In the genomic region with DNA sequence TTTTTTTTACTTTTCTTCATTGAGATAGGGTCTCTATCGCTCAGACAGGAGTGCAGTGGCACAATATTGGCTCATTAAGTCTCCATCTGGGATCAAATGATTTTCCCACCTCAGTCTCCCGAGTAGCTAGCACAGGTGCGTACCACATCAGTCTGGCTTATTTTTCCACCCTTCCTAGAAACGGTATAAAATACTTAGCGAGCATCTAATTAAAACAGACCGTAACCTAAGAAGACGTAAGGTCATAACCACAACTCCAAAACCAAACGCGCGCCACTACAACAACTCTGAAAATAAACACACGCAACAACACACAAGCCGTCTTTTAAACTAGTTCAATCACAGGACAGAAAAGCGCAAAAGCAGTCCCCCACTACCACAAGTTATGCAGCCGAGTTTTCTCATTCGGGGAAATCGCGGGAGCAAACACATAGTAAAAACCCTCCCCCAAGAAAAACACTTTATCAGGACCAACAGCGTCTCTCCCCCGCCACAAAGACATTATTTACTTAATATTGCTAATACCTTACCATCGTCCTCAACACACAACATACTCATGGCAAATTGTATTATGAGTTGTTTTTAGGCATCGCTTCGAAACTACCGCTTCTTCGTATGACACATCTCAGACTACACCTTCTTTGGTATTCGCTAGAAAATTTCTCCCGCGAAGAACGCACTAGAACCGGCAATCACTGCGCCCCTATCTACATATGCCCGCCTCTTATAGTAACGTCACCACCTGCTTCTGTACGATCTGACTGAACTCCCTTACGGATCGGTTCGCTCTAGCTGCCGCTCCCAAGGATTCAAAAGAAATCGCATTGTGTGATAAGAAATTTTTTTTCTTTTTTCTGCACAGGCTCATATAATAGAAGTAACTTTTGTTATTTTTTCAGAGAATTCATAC, we compare ENCODE assay signal across 8 cellular contexts. TPM values are rescaled to one million over a fixed set of nuclear protein-coding genes. Genes with fewer than 3 reads are reported as not detected.
DNase-seq lines count a peak whose midpoint lies in the region; TF ChIP-seq lines count a peak whose summit lies in the region.

No MANE protein-coding gene starts in this region.

- H3K27me3 ChIP-seq in DOHH2 (ENCODE audit: control insufficient read depth, low read length) (no peaks in the 10 kb centered on the region), GM23248 (replicated peaks; ENCODE audit: insufficient read depth) (no peaks in the 10 kb centered on the region), neural progenitor cell (no peaks in the 10 kb centered on the region), stomach (no peaks in the 10 kb centered on the region)

- H3K79me2 ChIP-seq in DOHH2 (ENCODE audit: control insufficient read depth, low read length) (no peaks in the 10 kb centered on the region; the same call in 1 of the 2 replicates), GM23248 (ENCODE audit: insufficient read depth) (no peaks in the 10 kb centered on the region), neural progenitor cell (ENCODE audit: low read depth) (no peaks in the 10 kb centered on the region)

- H3F3A ChIP-seq in DOHH2 (ENCODE audit: control insufficient read depth, insufficient read depth) (peaks cover 4% of the 10 kb centered on the region), GM23248 (ENCODE audit: insufficient read depth) (peaks cover 6% of the 10 kb centered on the region), neural progenitor cell (ENCODE audit: low read depth) (peaks cover 27% of the 10 kb centered on the region)

- TF ChIP-seq POLR2A in Raji (IDR thresholded peaks at IDR 0.05; ENCODE audit: insufficient read depth, low read depth, low read length), result peak; percentile 100
- TF ChIP-seq POLR2A in stomach (IDR thresholded peaks at IDR 0.05), result peak in 2 of 4 donors; percentile 98 to 100

- in situ Hi-C loops in GM23248 (cut with MboI), result no loop called here

- H3K9me2 ChIP-seq in DOHH2 (replicated peaks; ENCODE audit: control insufficient read depth, low read length) (no peaks in the 10 kb centered on the region), GM23248 (ENCODE audit: insufficient read depth) (no peaks in the 10 kb centered on the region)

- WGBS in GM23248 (ENCODE audit: low coverage in 1 of 2, low lambda C conversion rate in 2 of 2, missing lambda C conversion rate in 2 of 2), 2 experiments, result 4 to 5% methylated on average over 38 of the region's 38 CpGs
- 1 to 2% (median 1%) methylated on average over 38 of the region's 38 CpGs for WGBS in stomach, 5 donors

- TF ChIP-seq EP300 in stomach (IDR thresholded peaks at IDR 0.05), result no peak

- H3K4me1 ChIP-seq in DOHH2 (ENCODE audit: control insufficient read depth, low read length) (peaks cover 11% of the 10 kb centered on the region), GM23248 (ENCODE audit: insufficient read depth) (no peaks in the 10 kb centered on the region), neural progenitor cell (no peaks in the 10 kb centered on the region), stomach (peaks cover 0 to 17% (median 6%) of the 10 kb centered on the region in 4 donors)

- intact Hi-C loops in stomach (cut with DNase I; ENCODE audit: low total_unique reads), result no loop called here

- peak; percentile 89 for DNase-seq in GM23248
- peak; percentile 96 for DNase-seq in M059J (ENCODE audit: low read depth)
- DNase-seq in activated naive CD4-positive, alpha-beta T cell (lab: John Stamatoyannopoulos, UW), result peak; percentile 48 to 60 (median 54)
- DNase-seq in foreskin melanocyte, result peak; percentile 92
- DNase-seq in neural progenitor cell (ENCODE audit: low spot score), result peak; percentile 86
- DNase-seq in stomach, result peak; percentile 75

- H3K4me2 ChIP-seq in DOHH2 (ENCODE audit: low read length) (peak overlapping the region; percentile 77), GM23248 (ENCODE audit: unreplicated experiment) (peak overlapping the region; percentile 77), neural progenitor cell (peak overlapping the region; percentile 87)

- H3K27ac Mint-ChIP-seq in neural progenitor cell, result peak overlapping the region; percentile 100

- H3K4me1 Mint-ChIP-seq in neural progenitor cell, result peaks cover 15% of the 10 kb centered on the region

- H3K9ac ChIP-seq in GM23248 (peak overlapping the region; percentile 89), neural progenitor cell (peak overlapping the region; percentile 95)

- no peaks in the 10 kb centered on the region for H3K36me3 Mint-ChIP-seq in neural progenitor cell

- H3K36me3 ChIP-seq in DOHH2 (ENCODE audit: control insufficient read depth, low read length) (no peaks in the 10 kb centered on the region), GM23248 (ENCODE audit: low read depth) (no peaks in the 10 kb centered on the region), neural progenitor cell (no peaks in the 10 kb centered on the region), stomach (no peaks in the 10 kb centered on the region)

- peaks cover 5% of the 10 kb centered on the region for H3K27me3 Mint-ChIP-seq in neural progenitor cell (ENCODE audit: insufficient read depth, low read depth)

- TF ChIP-seq CTCF in DOHH2 (IDR thresholded peaks at IDR 0.05; ENCODE audit: low read depth, low read length, poor library complexity, severe bottlenecking), result no peak
- no peak for TF ChIP-seq CTCF in neural progenitor cell (IDR thresholded peaks at IDR 0.05)
- peak in 2 of 7 experiments; percentile 16 to 23 for TF ChIP-seq CTCF in stomach (IDR thresholded peaks at IDR 0.05)

- H4K20me1 ChIP-seq in DOHH2 (ENCODE audit: control insufficient read depth, insufficient read depth, low read depth, low read length) (no peaks in the 10 kb centered on the region), GM23248 (ENCODE audit: insufficient read depth) (no peaks in the 10 kb centered on the region), neural progenitor cell (ENCODE audit: low read depth) (no peaks in the 10 kb centered on the region)

- peak overlapping the region; percentile 79 for H3K27ac ChIP-seq in DOHH2 (ENCODE audit: low read depth, low read length)
- peak overlapping the region; percentile 63 for H3K27ac ChIP-seq in GM23248
- peak overlapping the region; percentile 98 for H3K27ac ChIP-seq in neural progenitor cell
- peak overlapping the region; percentile 67 to 87 (median 77) for H3K27ac ChIP-seq in stomach

- H3K9me3 ChIP-seq in DOHH2 (ENCODE audit: control insufficient read depth, insufficient read depth, low read length) (no peaks in the 10 kb centered on the region), GM23248 (ENCODE audit: low read depth) (no peaks in the 10 kb centered on the region), neural progenitor cell (ENCODE audit: low read depth) (no peaks in the 10 kb centered on the region), stomach (no peaks in the 10 kb centered on the region)

- H2AFZ ChIP-seq in GM23248 (peak overlapping the region; percentile 81), neural progenitor cell (replicated peaks) (peak overlapping the region; percentile 55)

- H3K4me3 ChIP-seq in DOHH2 (ENCODE audit: low read length) (peak overlapping the region; percentile 70), GM23248 (peak overlapping the region; percentile 63), neural progenitor cell (peak overlapping the region; percentile 52), stomach (peak overlapping the region; percentile 35 to 47 (median 40))

- no peaks in the 10 kb centered on the region for H3K9me3 Mint-ChIP-seq in neural progenitor cell

- peak overlapping the region; percentile 84 for H3K4me3 Mint-ChIP-seq in neural progenitor cell

RNA-seq across cellular contexts. Expression of a gene that starts 32.8 kb away (rescaled TPM):
- total RNA-seq in GM23248 (2014; rRNA removed; shearing (Covaris generic)), result not detected in 2 replicates
- polyA plus RNA-seq in GM23248 (2016; fragmentation: Nextera tagmentation; extraction: Ambion mirVana) (0.15 TPM in 1 of 2 replicates, not detected in the other), stomach (under 1 TPM in 2 of 3 donors, not detected in 1; 0.03 to 0.06 TPM)
- total RNA-seq in M059J (2014; rRNA removed; shearing (Covaris generic)), result not detected in 2 replicates
- total RNA-seq in neural progenitor cell (ENCODE audit: low replicate concordance) (0.09 and 1.4 TPM in 2 replicates), stomach (not detected)

RNA-seq across cellular contexts. Expression of a gene that starts 33.3 kb away (rescaled TPM):
- 17.2 and 23.4 TPM in 2 replicates for total RNA-seq in GM23248 (2014; rRNA removed; shearing (Covaris generic))
- polyA plus RNA-seq in GM23248 (2016; fragmentation: Nextera tagmentation; extraction: Ambion mirVana), result 40.2 and 45.8 TPM in 2 replicates
- total RNA-seq in M059J (2014; rRNA removed; shearing (Covaris generic)), result 41.6 and 55.2 TPM in 2 replicates
- 30.2 and 67.6 TPM in 2 replicates for total RNA-seq in neural progenitor cell (ENCODE audit: low replicate concordance)
- total RNA-seq in stomach, result 10 to 100 TPM in 3 of 5 donors, 1 to 10 TPM in 1, not detected in 1; 1.2 to 44.6 (median 23.7) TPM
- 10 to 100 TPM; 13.7 to 22.9 (median 21.5) TPM for polyA plus RNA-seq in stomach

Comparison
In these comparisons a context has a peak if more than half of its experiments do, and no peak if none do; other contexts are left out.
1. Peak in every context shown above with its lines: DNase-seq, H3K4me3 ChIP-seq and H3K27ac ChIP-seq.